ENCODE assay signal across 9 cellular contexts in genomic region chr6:77462359-77463307, GRCh38. TPM values are rescaled to one million over a fixed set of nuclear protein-coding genes. Genes with fewer than 3 reads are reported as not detected.
DNase-seq lines count a peak whose midpoint lies in the region; ATAC-seq, FAIRE-seq and TF ChIP-seq lines count a peak whose summit lies in the region.
"Had no signal": no experiment of that assay in that cellular context is flagged by ENCODE, and none has a peak within 500 bp of the region (broad histone marks: within the 10 kb centered on the region; RNA-seq: fewer than 3 reads in every experiment).

No MANE protein-coding gene starts in this region.

- H3K36me3 Mint-ChIP-seq in naive thymus-derived CD4-positive, alpha-beta T cell, result peaks cover 0 to 10% (median 0%) of the 10 kb centered on the region in 5 donors
- H3K36me3 Mint-ChIP-seq in activated CD8-positive, alpha-beta T cell treated with anti-CD3 and anti-CD28 coated beads, Interleukin-2, amount 10 ng/mL, durations not matched to agents 7 days and 5 days (ENCODE audit: low read depth), result peaks cover 12% of the 10 kb centered on the region

- peak; percentile 58 for ATAC-seq in naive thymus-derived CD4-positive, alpha-beta T cell
- ATAC-seq in activated CD8-positive, alpha-beta T cell treated with anti-CD3 and anti-CD28 coated beads, Interleukin-2, amount 10 ng/mL, durations not matched to agents 7 days and 5 days, result no peak

- POLR2A ChIA-PET in AG04449 (lab: Yijun Ruan, JAX) (no interaction called here), RWPE1 (lab: Yijun Ruan, JAX; ENCODE audit: low non-redundant PET) (no interaction called here)
- POLR2A ChIA-PET in naive thymus-derived CD4-positive, alpha-beta T cell (lab: Charles Lee), result no interaction called here
- POLR2A ChIA-PET in activated CD8-positive, alpha-beta T cell treated with anti-CD3 and anti-CD28 coated beads, Interleukin-2, amount 10 ng/mL, durations not matched to agents 7 days and 5 days (lab: Charles Lee), result no interaction called here

- peaks cover 0 to 24% (median 5%) of the 10 kb centered on the region in 11 donors for H3K9me3 Mint-ChIP-seq in naive thymus-derived CD4-positive, alpha-beta T cell
- H3K9me3 Mint-ChIP-seq in activated CD8-positive, alpha-beta T cell treated with anti-CD3 and anti-CD28 coated beads, Interleukin-2, amount 10 ng/mL, durations not matched to agents 7 days and 5 days (ENCODE audit: insufficient read depth), result peaks cover 9% of the 10 kb centered on the region

- H3K4me1 Mint-ChIP-seq in naive thymus-derived CD4-positive, alpha-beta T cell, result peaks cover 9 to 32% (median 22%) of the 10 kb centered on the region in 7 donors
- peaks cover 18% of the 10 kb centered on the region for H3K4me1 Mint-ChIP-seq in activated CD8-positive, alpha-beta T cell treated with anti-CD3 and anti-CD28 coated beads, Interleukin-2, amount 10 ng/mL, durations not matched to agents 7 days and 5 days (ENCODE audit: low read depth)

- no peak for TF ChIP-seq EP300 in esophagus muscularis mucosa (IDR thresholded peaks at IDR 0.05)

- DNase-seq in AG04449 (ENCODE audit: low read depth, low spot score) (no peak), RWPE1 (ENCODE audit: low spot score) (no peak), esophagus muscularis mucosa (ENCODE audit: extremely low spot score) (no peak), NCI-H1694 treated with DMSO at 0.1 percent for 48 hours (lab: John Stamatoyannopoulos, UW) (no peak), GM19239 (ENCODE audit: insufficient read length, low spot score) (no peak), SW 1271 (lab: John Stamatoyannopoulos, UW) (no peak)
- DNase-seq in naive thymus-derived CD4-positive, alpha-beta T cell, result no peak
- DNase-seq in activated CD8-positive, alpha-beta T cell treated with anti-CD3 and anti-CD28 coated beads, Interleukin-2, amount 10 ng/mL, durations not matched to agents 7 days and 5 days, result no peak
- DNase-seq: DMS79 had no signal

- no peak overlapping the region for H3K27ac Mint-ChIP-seq in naive thymus-derived CD4-positive, alpha-beta T cell
- no peak overlapping the region for H3K27ac Mint-ChIP-seq in activated CD8-positive, alpha-beta T cell treated with anti-CD3 and anti-CD28 coated beads, Interleukin-2, amount 10 ng/mL, durations not matched to agents 7 days and 5 days

- WGBS in esophagus muscularis mucosa, result 4% methylated on average over 33 of the region's 55 CpGs

- H3K9me3 ChIP-seq in esophagus muscularis mucosa, result no peaks in the 10 kb centered on the region
- no peaks in the 10 kb centered on the region for H3K9me3 ChIP-seq in naive thymus-derived CD4-positive, alpha-beta T cell (ENCODE audit: control insufficient read depth in 2 of 3, low read length in 3 of 3)

- no peak for FAIRE-seq in GM19239 (lab: Jason Lieb, UNC)

- peaks cover 0 to 59% (median 48%) of the 10 kb centered on the region in 4 donors for H3K4me1 ChIP-seq in esophagus muscularis mucosa
- peaks cover 0 to 4% of the 10 kb centered on the region in 2 donors for H3K4me1 ChIP-seq in naive thymus-derived CD4-positive, alpha-beta T cell (ENCODE audit: control insufficient read depth in 2 of 2, insufficient read depth in 2 of 2, low read length in 2 of 2)

- intact Hi-C loops in esophagus muscularis mucosa (cut with DNase I), result no loop called here
- intact Hi-C loops in naive thymus-derived CD4-positive, alpha-beta T cell (cut with micrococcal nuclease), result no loop called here

- peak overlapping the region in 8 of 10 donors; percentile 16 to 71 (median 46) for H3K4me3 Mint-ChIP-seq in naive thymus-derived CD4-positive, alpha-beta T cell
- H3K4me3 Mint-ChIP-seq in activated CD8-positive, alpha-beta T cell treated with anti-CD3 and anti-CD28 coated beads, Interleukin-2, amount 10 ng/mL, durations not matched to agents 7 days and 5 days, result no peak overlapping the region

- H3K4me3 ChIP-seq in AG04449 (ENCODE audit: low read depth, low read length), result peak overlapping the region; percentile 62
- H3K4me3 ChIP-seq in esophagus muscularis mucosa, result peak overlapping the region; percentile 54 to 68 (median 61)
- no peak overlapping the region for H3K4me3 ChIP-seq in naive thymus-derived CD4-positive, alpha-beta T cell (ENCODE audit: low read length)

- no peaks in the 10 kb centered on the region for H3K36me3 ChIP-seq in esophagus muscularis mucosa
- no peaks in the 10 kb centered on the region for H3K36me3 ChIP-seq in naive thymus-derived CD4-positive, alpha-beta T cell (ENCODE audit: control insufficient read depth in 2 of 3, insufficient read depth in 3 of 3, low read length in 3 of 3)

- no peak for TF ChIP-seq POLR2A in esophagus muscularis mucosa (IDR thresholded peaks at IDR 0.05; ENCODE audit: low read depth)

- CTCF ChIA-PET in AG04449 (lab: Yijun Ruan, JAX) (interaction anchor here (0.8 to 4.6 kb wide), 10 partner anchors 18 to 1569 kb away, joined by 3 to 27 read pairs (median 4); no protein-coding TSS in a partner anchor), RWPE1 (lab: Yijun Ruan, JAX) (no interaction called here)
- CTCF ChIA-PET in naive thymus-derived CD4-positive, alpha-beta T cell (lab: Charles Lee), result no interaction called here
- CTCF ChIA-PET in activated CD8-positive, alpha-beta T cell treated with anti-CD3 and anti-CD28 coated beads, Interleukin-2, amount 10 ng/mL, durations not matched to agents 7 days and 5 days (lab: Charles Lee), result no interaction called here

- H3K27ac ChIP-seq in RWPE1 (peak overlapping the region; percentile 66), esophagus muscularis mucosa (replicated peaks in 1 of 4) (peak overlapping the region; percentile 71 to 80 (median 76))
- H3K27ac ChIP-seq in naive thymus-derived CD4-positive, alpha-beta T cell (ENCODE audit: low read depth, low read length), result no peak overlapping the region

- TF ChIP-seq CTCF in AG04449 (IDR thresholded peaks at IDR 0.05; ENCODE audit: insufficient read depth, low read length, missing control alignments) (peak; percentile 28), RWPE1 (conservative IDR thresholded peaks at IDR 0.05; ENCODE audit: low read depth) (peak; percentile 34), esophagus muscularis mucosa (IDR thresholded peaks at IDR 0.05) (peak; percentile 35 to 39 (median 39))

- H3K27me3 ChIP-seq in esophagus muscularis mucosa, result peaks cover 0 to 40% (median 7%) of the 10 kb centered on the region in 4 donors
- peaks cover 0 to 3% of the 10 kb centered on the region in 2 donors for H3K27me3 ChIP-seq in naive thymus-derived CD4-positive, alpha-beta T cell (ENCODE audit: control insufficient read depth in 2 of 2, insufficient read depth in 2 of 2, low read length in 2 of 2)

- peaks cover 55 to 71% (median 56%) of the 10 kb centered on the region in 5 donors for H3K27me3 Mint-ChIP-seq in naive thymus-derived CD4-positive, alpha-beta T cell
- H3K27me3 Mint-ChIP-seq in activated CD8-positive, alpha-beta T cell treated with anti-CD3 and anti-CD28 coated beads, Interleukin-2, amount 10 ng/mL, durations not matched to agents 7 days and 5 days (ENCODE audit: low read depth), result peaks cover 45% of the 10 kb centered on the region

RNA-seq across cellular contexts. Expression of gene HTR1B, which starts 0.7 kb away (rescaled TPM):
- 1 to 10 TPM; 1.2 to 2.6 (median 1.9) TPM for total RNA-seq in esophagus muscularis mucosa
- total RNA-seq in naive thymus-derived CD4-positive, alpha-beta T cell, result not detected
- polyA plus RNA-seq in naive thymus-derived CD4-positive, alpha-beta T cell, result not detected
- not detected for total RNA-seq in activated CD8-positive, alpha-beta T cell treated with anti-CD3 and anti-CD28 coated beads, Interleukin-2, amount 10 ng/mL, durations not matched to agents 7 days and 5 days
